ENCODE assay signal across 28 cellular contexts in the genomic region with DNA sequence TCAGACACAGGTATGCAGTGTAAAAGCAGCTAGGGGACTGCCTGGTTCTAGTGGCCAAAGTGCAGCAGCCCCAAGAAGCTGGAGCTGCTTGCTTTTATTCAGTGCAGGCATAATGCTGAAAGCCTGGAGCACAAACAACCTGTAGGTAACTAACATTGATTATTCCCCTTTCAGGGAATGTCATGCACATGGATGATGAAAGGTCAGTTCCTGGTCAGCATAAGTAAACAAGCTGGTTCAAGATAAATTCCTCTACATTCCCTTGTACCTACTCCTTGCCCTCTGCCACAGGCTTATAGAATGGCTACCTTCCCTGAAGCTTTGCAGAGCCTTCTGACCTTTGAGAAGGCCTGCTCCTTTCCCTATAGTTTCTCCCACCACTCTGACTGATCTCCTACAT.
"Had no signal": no experiment of that assay in that cellular context is flagged by ENCODE, and none has a peak within 500 bp of the region (broad histone marks: within the 10 kb centered on the region; RNA-seq: fewer than 3 reads in every experiment).

No MANE protein-coding gene starts in this region.

- H3K36me3 ChIP-seq: colonic mucosa, esophagus squamous epithelium, gastrocnemius medialis, heart right ventricle, left lung, lower lobe of right lung had no signal

- H3K4me1 ChIP-seq: colonic mucosa, esophagus squamous epithelium, gastrocnemius medialis, heart right ventricle, left lung, lower lobe of right lung had no signal

- H3K27me3 ChIP-seq: colonic mucosa, esophagus squamous epithelium, gastrocnemius medialis, heart right ventricle, left lung had no signal

- H3K27ac ChIP-seq: colonic mucosa, epithelial cell of prostate, esophagus squamous epithelium, gastrocnemius medialis, heart right ventricle, left lung, lower lobe of right lung had no signal

- FAIRE-seq: endometrium, kidney had no signal

- H3K9me3 ChIP-seq: colonic mucosa, esophagus squamous epithelium, gastrocnemius medialis, lower lobe of right lung had no signal

- ATAC-seq: effector memory CD8-positive, alpha-beta T cell; esophagus mucosa; gastrocnemius medialis; heart right ventricle; left colon; left lung; left ventricle myocardium superior; lower lobe of right lung; naive thymus-derived CD4-positive, alpha-beta T cell had no signal

- DNase-seq: colonic mucosa; cortex of kidney; effector CD8-positive, alpha-beta T cell; effector memory CD8-positive, alpha-beta T cell; endodermal cell; erythroblast; esophagus squamous epithelium; foreskin fibroblast; foreskin melanocyte; gastrocnemius medialis; glutamatergic neuron; head of caudate nucleus; heart right ventricle; hippocampal formation; immature natural killer cell; islet precursor cell; kidney; kidney glomerular epithelial cell; left colon; left lung; left ventricle myocardium superior; lower lobe of right lung; mesendoderm; midbrain had no signal

- H3K4me3 ChIP-seq: colonic mucosa, esophagus squamous epithelium, gastrocnemius medialis, heart right ventricle, left lung, lower lobe of right lung had no signal
